Comparison of ENCODE assay signal across 30 cellular contexts in genomic region chr6:153735761-153736160, GRCh38.
"Had no signal": no experiment of that assay in that cellular context is flagged by ENCODE, and none has a peak within 500 bp of the region (broad histone marks: within the 10 kb centered on the region; RNA-seq: fewer than 3 reads in every experiment).

No MANE protein-coding gene starts in this region.

- H3K27me3 Mint-ChIP-seq: naive B cell; naive thymus-derived CD8-positive, alpha-beta T cell; natural killer cell treated with Interleukin-12 subunit alpha and Interleukin-12 subunit beta and Interleukin-15 and Interleukin-18, amount 100 ng/mL, for 72 hours; progenitor cell of endocrine pancreas; stimulated activated naive CD8-positive, alpha-beta T cell treated with anti-CD3 and anti-CD28 coated beads, Interleukin-15, Interleukin-2, amounts not matched to agents 100 ng/mL and 50 ng/mL, for 24 hours; type B pancreatic cell had no signal

- DNase-seq: naive B cell; naive thymus-derived CD8-positive, alpha-beta T cell; nephron progenitor cell; occipital lobe; ovary; posterior cingulate gyrus; psoas muscle; right cardiac atrium; spleen; stimulated activated CD4-positive, alpha-beta T cell treated with anti-CD3 and anti-CD28 coated beads, Interleukin-12 subunit alpha, Interleukin-12 subunit beta, amount 100 ng/mL, for 4 hours; stimulated activated CD4-positive, alpha-beta T cell treated with anti-CD3 and anti-CD28 coated beads, Interleukin-1b, Interleukin-23, amount 100 ng/mL, for 48 hours; stimulated activated CD4-positive, alpha-beta T cell treated with anti-CD3 and anti-CD28 coated beads, Interleukin-4, amount 100 ng/mL, for 1 hour; stimulated activated CD4-positive, alpha-beta T cell treated with anti-CD3 and anti-CD28 coated beads, Interleukin-4, amount 100 ng/mL, for 4 hours; stimulated activated CD8-positive, alpha-beta memory T cell treated with anti-CD3 and anti-CD28 coated beads, Interleukin-4, amount 100 ng/mL, for 48 hours; stimulated activated naive CD4-positive, alpha-beta T cell; substantia nigra; testis; tibial artery; transverse colon; uterus had no signal

- H3K36me3 ChIP-seq: ovary, spleen, suprapubic skin, tibial artery, transverse colon, uterus had no signal

- H3K9ac ChIP-seq: parathyroid adenoma had no signal

- H3K4me1 ChIP-seq: parathyroid adenoma, psoas muscle, spleen, suprapubic skin, testis, tibial artery, transverse colon, uterus had no signal

- H3K9me3 ChIP-seq: psoas muscle, suprapubic skin, testis, tibial artery, transverse colon, uterus had no signal

- H3K27ac ChIP-seq: ovary, parathyroid adenoma, psoas muscle, skin epidermis, spleen, suprapubic skin, testis, tibial artery, transverse colon, uterus had no signal

- H2AFZ ChIP-seq: parathyroid adenoma had no signal

- H3K4me2 ChIP-seq: smooth muscle cell had no signal

- H3K27ac Mint-ChIP-seq: naive B cell; naive thymus-derived CD8-positive, alpha-beta T cell; natural killer cell treated with Interleukin-12 subunit alpha and Interleukin-12 subunit beta and Interleukin-15 and Interleukin-18, amount 100 ng/mL, for 72 hours; nephron progenitor cell; progenitor cell of endocrine pancreas; stimulated activated naive CD8-positive, alpha-beta T cell treated with anti-CD3 and anti-CD28 coated beads, Interleukin-15, Interleukin-2, amounts not matched to agents 100 ng/mL and 50 ng/mL, for 24 hours; type B pancreatic cell had no signal

- ATAC-seq: naive thymus-derived CD8-positive, alpha-beta T cell; psoas muscle; right cardiac atrium; sciatic nerve had no signal

- H3K27me3 ChIP-seq: ovary, spleen, suprapubic skin, testis, tibial artery, transverse colon, uterus had no signal

- H3K4me1 Mint-ChIP-seq: naive B cell; naive thymus-derived CD8-positive, alpha-beta T cell; nephron progenitor cell; neural crest cell had no signal

- H3K36me3 Mint-ChIP-seq: naive B cell; naive thymus-derived CD8-positive, alpha-beta T cell; natural killer cell treated with Interleukin-12 subunit alpha and Interleukin-12 subunit beta and Interleukin-15 and Interleukin-18, amount 100 ng/mL, for 72 hours; type B pancreatic cell had no signal

- H3K4me3 Mint-ChIP-seq: naive B cell; naive thymus-derived CD8-positive, alpha-beta T cell; natural killer cell treated with Interleukin-12 subunit alpha and Interleukin-12 subunit beta and Interleukin-15 and Interleukin-18, amount 100 ng/mL, for 72 hours; nephron progenitor cell; neural crest cell; stimulated activated naive CD8-positive, alpha-beta T cell treated with anti-CD3 and anti-CD28 coated beads, Interleukin-15, Interleukin-2, amounts not matched to agents 100 ng/mL and 50 ng/mL, for 24 hours; type B pancreatic cell had no signal

- H3K9me3 Mint-ChIP-seq: stimulated activated naive CD8-positive, alpha-beta T cell treated with anti-CD3 and anti-CD28 coated beads, Interleukin-15, Interleukin-2, amounts not matched to agents 100 ng/mL and 50 ng/mL, for 24 hours; type B pancreatic cell had no signal

- H3K4me3 ChIP-seq: ovary, psoas muscle, skin epidermis, smooth muscle cell, spleen, suprapubic skin, testis, tibial artery, transverse colon, uterus had no signal
